9 cellular contexts compared by ENCODE assay signal in the genomic region with DNA sequence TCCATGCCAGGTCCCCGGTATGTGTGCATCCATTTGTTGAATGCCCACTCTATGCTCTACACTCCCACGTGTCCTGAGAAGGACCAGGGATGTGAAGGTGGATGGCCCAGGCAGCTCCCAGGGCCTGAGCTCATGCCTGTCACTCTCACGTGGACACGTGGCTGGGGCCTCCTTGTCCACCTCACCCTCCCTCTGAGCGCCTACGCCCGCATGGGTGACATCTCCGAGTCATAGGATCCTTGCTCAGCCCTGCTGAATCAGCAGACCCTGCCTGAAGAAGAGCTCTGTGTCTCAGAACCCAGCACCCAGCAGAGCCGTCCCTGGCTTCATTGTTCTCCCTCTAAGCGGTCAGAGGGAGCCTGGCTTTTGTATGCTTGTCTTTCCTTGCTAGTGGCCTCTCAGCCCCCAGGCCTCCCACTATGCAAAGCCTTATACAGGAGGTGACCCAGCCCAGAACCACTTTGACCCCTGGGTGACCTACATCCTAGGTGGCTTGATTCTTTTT.
DNase-seq lines count a peak whose midpoint lies in the region; ATAC-seq lines count a peak whose summit lies in the region.
"Had no signal": no experiment of that assay in that cellular context is flagged by ENCODE, and none has a peak within 500 bp of the region (broad histone marks: within the 10 kb centered on the region; RNA-seq: fewer than 3 reads in every experiment).

No MANE protein-coding gene starts in this region.

- H3K9ac ChIP-seq in iPS-20b (ENCODE audit: low read depth, low read length) = no peak overlapping the region

- H3K4me1 ChIP-seq in iPS-20b (ENCODE audit: insufficient read depth, low read length) = peaks cover 53% of the 10 kb centered on the region

- no peaks in the 10 kb centered on the region for H3K9me3 Mint-ChIP-seq in activated T-cell treated with anti-CD3 and anti-CD28 coated beads, Interleukin-2, amount 50 U/mL, for 24 hours

- no peaks in the 10 kb centered on the region for H3K9me3 ChIP-seq in iPS-20b (ENCODE audit: insufficient read depth, low read depth, low read length)

- no peaks in the 10 kb centered on the region for H3K27me3 Mint-ChIP-seq in activated T-cell treated with anti-CD3 and anti-CD28 coated beads, Interleukin-2, amount 50 U/mL, for 24 hours

- no peak overlapping the region for H3K27ac Mint-ChIP-seq in activated T-cell treated with anti-CD3 and anti-CD28 coated beads, Interleukin-2, amount 50 U/mL, for 24 hours

- peaks cover 6% of the 10 kb centered on the region for H3K36me3 Mint-ChIP-seq in activated T-cell treated with anti-CD3 and anti-CD28 coated beads, Interleukin-2, amount 50 U/mL, for 24 hours (ENCODE audit: low read depth)

- H3K27ac ChIP-seq in angular gyrus (ENCODE audit: low read depth, low read length) = peak overlapping the region; percentile 61
- no peak overlapping the region for H3K27ac ChIP-seq in iPS-20b (ENCODE audit: low read length)
- H3K27ac ChIP-seq in skin epidermis = peak overlapping the region in 18 of 21 experiments; percentile 7 to 76 (median 58)

- no peaks in the 10 kb centered on the region for H3K36me3 ChIP-seq in iPS-20b (ENCODE audit: insufficient read depth, low read depth, low read length)

- DNase-seq in HT-29 (ENCODE audit: low spot score) (peak; percentile 8), DMS 273 (lab: John Stamatoyannopoulos, UW; ENCODE audit: unreplicated experiment) (no peak), NCI-H82 (lab: John Stamatoyannopoulos, UW) (no peak)
- DNase-seq in activated T-cell treated with anti-CD3 and anti-CD28 coated beads, Interleukin-2, amount 50 U/mL, for 24 hours = no peak
- DNase-seq: NCI-H446 treated with DMSO at 0.1 percent for 48 hours had no signal

- H3K4me3 ChIP-seq in iPS-20b (ENCODE audit: low read length) (peak overlapping the region; percentile 64; the same call in 1 of the 2 replicates), skin epidermis (no peak overlapping the region)

- no peak for ATAC-seq in HG02885 (IDR thresholded peaks at IDR 0.05; ENCODE audit: poor library complexity, unreplicated experiment)

- H3K27me3 ChIP-seq in iPS-20b (ENCODE audit: insufficient read depth, low read length) = peaks cover 84% of the 10 kb centered on the region

- H3K4me3 Mint-ChIP-seq in activated T-cell treated with anti-CD3 and anti-CD28 coated beads, Interleukin-2, amount 50 U/mL, for 24 hours = no peak overlapping the region

- H3K4me1 Mint-ChIP-seq in activated T-cell treated with anti-CD3 and anti-CD28 coated beads, Interleukin-2, amount 50 U/mL, for 24 hours (ENCODE audit: low read depth) = peaks cover 24% of the 10 kb centered on the region
